30 cellular contexts compared by ENCODE assay signal in genomic region chr9:33698267-33698666, GRCh38.
"Had no signal": no experiment of that assay in that cellular context is flagged by ENCODE, and none has a peak within 500 bp of the region (broad histone marks: within the 10 kb centered on the region; RNA-seq: fewer than 3 reads in every experiment).

No MANE protein-coding gene starts in this region.

- H3K36me3 ChIP-seq: ascending aorta, brain microvascular endothelial cell, neutrophil, right atrium auricular region, thoracic aorta, uterus, WERI-Rb-1 had no signal

- FAIRE-seq: keratinocyte had no signal

- H3K27me3 ChIP-seq: ascending aorta, brain microvascular endothelial cell, foreskin keratinocyte, neutrophil, right atrium auricular region, uterus had no signal

- H3K27me3 Mint-ChIP-seq: type B pancreatic cell had no signal

- H3K27ac ChIP-seq: ascending aorta, brain microvascular endothelial cell, foreskin keratinocyte, neutrophil, right atrium auricular region, thoracic aorta, uterus, WERI-Rb-1 had no signal

- DNase-seq: activated CD4-positive, alpha-beta T cell treated with anti-CD3 and anti-CD28 coated beads for 48 hours; activated CD4-positive, alpha-beta T cell treated with anti-CD3 and anti-CD28 coated beads, Interleukin-2, amount 50 U/mL, for 48 hours; activated CD8-positive, alpha-beta memory T cell treated with anti-CD3 and anti-CD28 coated beads for 24 hours; activated CD8-positive, alpha-beta memory T cell treated with anti-CD3 and anti-CD28 coated beads, Interleukin-2, amount 50 U/mL, for 4 hours; activated effector memory CD4-positive, alpha-beta T cell treated with anti-CD3 and anti-CD28 coated beads, Interleukin-2, amount 50 U/mL, for 16 hours; activated naive CD4-positive, alpha-beta T cell treated with anti-CD3 and anti-CD28 coated beads, Interleukin-2, amount 10 ng/mL, durations not matched to agents 7 days and 5 days; activated naive CD8-positive, alpha-beta T cell treated with anti-CD3 and anti-CD28 coated beads, Interleukin-2, amount 10 ng/mL, durations not matched to agents 7 days and 5 days; activated T-cell treated with anti-CD3 and anti-CD28 coated beads, Interleukin-2, amount 50 U/mL, for 1 hour; brain microvascular endothelial cell; central memory CD4-positive, alpha-beta T cell; foreskin keratinocyte; left colon; mammary epithelial cell; stimulated activated CD4-positive, alpha-beta T cell treated with anti-CD3 and anti-CD28 coated beads, Interleukin-12 subunit alpha, Interleukin-12 subunit beta, amount 100 ng/mL, for 4 hours; stimulated activated CD4-positive, alpha-beta T cell treated with anti-CD3 and anti-CD28 coated beads, Interleukin-4, amount 100 ng/mL, for 1 hour; stimulated activated naive CD8-positive, alpha-beta T cell treated with anti-CD3 and anti-CD28 coated beads, Interleukin-15, Interleukin-2, amounts not matched to agents 100 U/mL and 50 U/mL, for 24 hours; T-helper 9 cell; uterus; WERI-Rb-1 had no signal

- H3K4me1 Mint-ChIP-seq: activated naive CD4-positive, alpha-beta T cell treated with anti-CD3 and anti-CD28 coated beads, Interleukin-2, amount 10 ng/mL, durations not matched to agents 7 days and 5 days; nephron had no signal

- H3K4me1 ChIP-seq: ascending aorta, foreskin keratinocyte, right atrium auricular region, uterus had no signal

- H3K4me3 ChIP-seq: ascending aorta, right atrium auricular region, thoracic aorta, uterus had no signal

- H3K27ac Mint-ChIP-seq: activated naive CD4-positive, alpha-beta T cell treated with anti-CD3 and anti-CD28 coated beads, Interleukin-2, amount 10 ng/mL, durations not matched to agents 7 days and 5 days; activated naive CD8-positive, alpha-beta T cell treated with anti-CD3 and anti-CD28 coated beads, Interleukin-2, amount 10 ng/mL, durations not matched to agents 7 days and 5 days; activated T-helper 1 cell treated with anti-CD3 and anti-CD28 coated beads, Interleukin-12 subunit alpha, Interleukin-12 subunit beta, Interleukin-2, Interleukin-4 antibody, amounts not matched to agents 30 ng/mL and 10 ng/mL and 1 ng/mL, durations not matched to agents 14 hours and 24 hours and 36 hours; nephron; T-helper 1 cell treated with Interleukin-12 subunit alpha and Interleukin-12 subunit beta and Interleukin-4 antibody, amounts not matched to agents 30 μg/mL and 1 μg/mL, for 36 hours; type B pancreatic cell had no signal

- H3K9me3 Mint-ChIP-seq: activated naive CD4-positive, alpha-beta T cell treated with anti-CD3 and anti-CD28 coated beads, Interleukin-2, amount 10 ng/mL, durations not matched to agents 7 days and 5 days; activated naive CD8-positive, alpha-beta T cell treated with anti-CD3 and anti-CD28 coated beads, Interleukin-2, amount 10 ng/mL, durations not matched to agents 7 days and 5 days; activated T-helper 1 cell treated with anti-CD3 and anti-CD28 coated beads, Interleukin-12 subunit alpha, Interleukin-12 subunit beta, Interleukin-2, Interleukin-4 antibody, amounts not matched to agents 30 ng/mL and 10 ng/mL and 1 ng/mL, durations not matched to agents 14 hours and 24 hours and 36 hours; nephron; T-helper 1 cell treated with Interleukin-12 subunit alpha and Interleukin-12 subunit beta and Interleukin-4 antibody, amounts not matched to agents 30 μg/mL and 1 μg/mL, for 36 hours; type B pancreatic cell had no signal

- H3K4me3 Mint-ChIP-seq: activated naive CD4-positive, alpha-beta T cell treated with anti-CD3 and anti-CD28 coated beads, Interleukin-2, amount 10 ng/mL, durations not matched to agents 7 days and 5 days; activated naive CD8-positive, alpha-beta T cell treated with anti-CD3 and anti-CD28 coated beads, Interleukin-2, amount 10 ng/mL, durations not matched to agents 7 days and 5 days; activated T-helper 1 cell treated with anti-CD3 and anti-CD28 coated beads, Interleukin-12 subunit alpha, Interleukin-12 subunit beta, Interleukin-2, Interleukin-4 antibody, amounts not matched to agents 30 ng/mL and 10 ng/mL and 1 ng/mL, durations not matched to agents 14 hours and 24 hours and 36 hours; nephron; T-helper 1 cell treated with Interleukin-12 subunit alpha and Interleukin-12 subunit beta and Interleukin-4 antibody, amounts not matched to agents 30 μg/mL and 1 μg/mL, for 36 hours; type B pancreatic cell had no signal

- H3K36me3 Mint-ChIP-seq: activated naive CD4-positive, alpha-beta T cell treated with anti-CD3 and anti-CD28 coated beads, Interleukin-2, amount 10 ng/mL, durations not matched to agents 7 days and 5 days; activated naive CD8-positive, alpha-beta T cell treated with anti-CD3 and anti-CD28 coated beads, Interleukin-2, amount 10 ng/mL, durations not matched to agents 7 days and 5 days; type B pancreatic cell had no signal

- H3K9me3 ChIP-seq: ascending aorta, neutrophil, right atrium auricular region, thoracic aorta, uterus had no signal

- ATAC-seq: activated CD4-positive, CD25-positive, alpha-beta regulatory T cell treated with anti-CD3 and anti-CD28 coated beads, Interleukin-2, amount 50 U/mL, for 24 hours; esophagus mucosa; foreskin keratinocyte; left colon; stimulated activated naive CD8-positive, alpha-beta T cell treated with anti-CD3 and anti-CD28 coated beads, Interleukin-15, Interleukin-2, amounts not matched to agents 100 U/mL and 50 U/mL, for 24 hours had no signal
